Comparison of ENCODE assay signal across 8 cellular contexts in genomic region chr6:41779793-41780622, GRCh38. TPM values are rescaled to one million over a fixed set of nuclear protein-coding genes. Genes with fewer than 3 reads are reported as not detected.
DNase-seq lines count a peak whose midpoint lies in the region; ATAC-seq lines count a peak whose summit lies in the region.

A gene with protein sequence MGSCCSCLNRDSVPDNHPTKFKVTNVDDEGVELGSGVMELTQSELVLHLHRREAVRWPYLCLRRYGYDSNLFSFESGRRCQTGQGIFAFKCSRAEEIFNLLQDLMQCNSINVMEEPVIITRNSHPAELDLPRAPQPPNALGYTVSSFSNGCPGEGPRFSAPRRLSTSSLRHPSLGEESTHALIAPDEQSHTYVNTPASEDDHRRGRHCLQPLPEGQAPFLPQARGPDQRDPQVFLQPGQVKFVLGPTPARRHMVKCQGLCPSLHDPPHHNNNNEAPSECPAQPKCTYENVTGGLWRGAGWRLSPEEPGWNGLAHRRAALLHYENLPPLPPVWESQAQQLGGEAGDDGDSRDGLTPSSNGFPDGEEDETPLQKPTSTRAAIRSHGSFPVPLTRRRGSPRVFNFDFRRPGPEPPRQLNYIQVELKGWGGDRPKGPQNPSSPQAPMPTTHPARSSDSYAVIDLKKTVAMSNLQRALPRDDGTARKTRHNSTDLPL (minus strand): TSS chr6:41779900. CDS start chr6:41776987, 2,913 bp downstream.

- H3K9ac ChIP-seq in rectal smooth muscle tissue (ENCODE audit: low read length): peak within 1 kb of the TSS; percentile 38

- intact Hi-C loops in right cardiac atrium (cut with DNase I): loop anchor here (2.0 to 10.0 kb wide), 6 partner anchors 145 to 415 kb away; partner anchors contain the start of genes BYSL (in 1 of the 4) and MED20 (in 1 of the 4)
- intact Hi-C loops in aorta (cut with DNase I): loop anchor here (2.0 to 10.0 kb wide), 7 partner anchors 45 to 785 kb away; partner anchors contain the start of genes TFEB (in 1 of the 2), UBR2 (in 1 of the 2) and USP49 (in 1 of the 2)

- peak within 1 kb of the TSS; percentile 74 for H3K27ac Mint-ChIP-seq in T-helper 1 cell treated with Interleukin-12 subunit alpha and Interleukin-12 subunit beta and Interleukin-4 antibody, amounts not matched to agents 30 μg/mL and 1 μg/mL, for 36 hours

- H3K4me3 ChIP-seq in right cardiac atrium (ENCODE audit: low read length) (peak within 1 kb of the TSS; percentile 80), rectal smooth muscle tissue (ENCODE audit: low read length) (peak within 1 kb of the TSS; percentile 86), aorta (ENCODE audit: low read length in 2 of 2) (peak within 1 kb of the TSS; percentile 71 to 85)

- H3K9me3 ChIP-seq in right cardiac atrium (ENCODE audit: control insufficient read depth, low read length) (no peaks in the 10 kb centered on the region), aorta (ENCODE audit: control insufficient read depth, low read length) (no peaks in the 10 kb centered on the region)

- no peaks in the 10 kb centered on the region for H3K36me3 Mint-ChIP-seq in T-helper 1 cell treated with Interleukin-12 subunit alpha and Interleukin-12 subunit beta and Interleukin-4 antibody, amounts not matched to agents 30 μg/mL and 1 μg/mL, for 36 hours (ENCODE audit: low read depth)

- H3K27ac ChIP-seq in right cardiac atrium (ENCODE audit: low read length): peak within 1 kb of the TSS; percentile 87
- H3K27ac ChIP-seq in rectal smooth muscle tissue (ENCODE audit: low read depth, low read length): peak within 1 kb of the TSS; percentile 81
- peak within 1 kb of the TSS in 1 of 2 donors; percentile 62 for H3K27ac ChIP-seq in aorta (ENCODE audit: low read depth in 1 of 2, low read length in 2 of 2)

- no peaks in the 10 kb centered on the region for H3K9me3 Mint-ChIP-seq in T-helper 1 cell treated with Interleukin-12 subunit alpha and Interleukin-12 subunit beta and Interleukin-4 antibody, amounts not matched to agents 30 μg/mL and 1 μg/mL, for 36 hours

- H3K27me3 ChIP-seq in right cardiac atrium (ENCODE audit: control insufficient read depth, insufficient read depth) (no peaks in the 10 kb centered on the region), rectal smooth muscle tissue (ENCODE audit: control insufficient read depth, insufficient read depth, low read length) (no peaks in the 10 kb centered on the region), aorta (ENCODE audit: control insufficient read depth in 1 of 2, insufficient read depth in 2 of 2, low read length in 1 of 2) (no peaks in the 10 kb centered on the region)

- H3K4me3 Mint-ChIP-seq in T-helper 1 cell treated with Interleukin-12 subunit alpha and Interleukin-12 subunit beta and Interleukin-4 antibody, amounts not matched to agents 30 μg/mL and 1 μg/mL, for 36 hours: peak within 1 kb of the TSS; percentile 94

- DNase-seq in NCI-H146 (lab: John Stamatoyannopoulos, UW) (peak; percentile 96), anterior cingulate cortex (lab: John Stamatoyannopoulos, UW) (peak; percentile 87 to 99 (median 97)), right cardiac atrium (peak; percentile 98 to 100 (median 99)), aorta (peak; percentile 99 to 100)

- H3K36me3 ChIP-seq in rectal smooth muscle tissue (ENCODE audit: control insufficient read depth, insufficient read depth, low read length) (peaks cover 11% of the 10 kb centered on the region), aorta (ENCODE audit: control insufficient read depth in 1 of 2, insufficient read depth in 2 of 2, low read length in 1 of 2) (peaks cover 0 to 2% of the 10 kb centered on the region in 2 donors)

- WGBS in right cardiac atrium: under 1% methylated on average over 73 of the region's 73 CpGs
- WGBS in aorta, 2 donors: 0% methylated on average over 46 to 73 of the region's 73 CpGs

- peaks cover 9% of the 10 kb centered on the region for H3K27me3 Mint-ChIP-seq in T-helper 1 cell treated with Interleukin-12 subunit alpha and Interleukin-12 subunit beta and Interleukin-4 antibody, amounts not matched to agents 30 μg/mL and 1 μg/mL, for 36 hours (ENCODE audit: low read depth)

- ATAC-seq in GM18498 (IDR thresholded peaks at IDR 0.05; ENCODE audit: unreplicated experiment) (peak; percentile 94), HG02884 (IDR thresholded peaks at IDR 0.05; ENCODE audit: unreplicated experiment) (peak; percentile 79), right cardiac atrium (peak; percentile 90 to 94), aorta (ENCODE audit: low FRiP score) (peak; percentile 98)

- H3K4me1 ChIP-seq in right cardiac atrium (ENCODE audit: control insufficient read depth, insufficient read depth, low read length) (no peaks in the 10 kb centered on the region), rectal smooth muscle tissue (ENCODE audit: control insufficient read depth, insufficient read depth, low read length) (peaks cover 12% of the 10 kb centered on the region), aorta (ENCODE audit: control insufficient read depth in 1 of 2, insufficient read depth in 2 of 2, low read length in 2 of 2) (no peaks in the 10 kb centered on the region)

- peaks cover 16% of the 10 kb centered on the region for H3K4me1 Mint-ChIP-seq in T-helper 1 cell treated with Interleukin-12 subunit alpha and Interleukin-12 subunit beta and Interleukin-4 antibody, amounts not matched to agents 30 μg/mL and 1 μg/mL, for 36 hours (ENCODE audit: low read depth)

RNA-seq across cellular contexts. Expression of the gene that starts here (rescaled TPM):
- total RNA-seq in right cardiac atrium: 1 to 10 TPM; 3.7 to 6.9 (median 4.8) TPM
- polyA plus RNA-seq in right cardiac atrium: 5.5 TPM
- total RNA-seq in aorta: 1 to 10 TPM; 3.7 to 5.4 TPM
- 10 to 100 TPM in 1 of 2 donors, 1 to 10 TPM in 1; 1.0 to 16.2 TPM for polyA plus RNA-seq in aorta
